Comparison of ENCODE assay signal across 25 cellular contexts in genomic region chr15:63385911-63386531, GRCh38. TPM values are rescaled to one million over a fixed set of nuclear protein-coding genes. Genes with fewer than 3 reads are reported as not detected.
"Had no signal": no experiment of that assay in that cellular context is flagged by ENCODE, and none has a peak within 500 bp of the region (broad histone marks: within the 10 kb centered on the region; RNA-seq: fewer than 3 reads in every experiment).

No MANE protein-coding gene starts in this region.

- H3K27me3 ChIP-seq: adrenal gland had no signal

- H3K4me2 ChIP-seq: SK-N-SH had no signal

- H3K4me1 ChIP-seq: SJCRH30 had no signal

- DNase-seq: activated CD4-positive, alpha-beta T cell treated with anti-CD3 and anti-CD28 coated beads for 4 hours; activated CD8-positive, alpha-beta memory T cell treated with anti-CD3 and anti-CD28 coated beads, Interleukin-2, amount 50 U/mL, for 48 hours; activated CD8-positive, alpha-beta T cell treated with anti-CD3 and anti-CD28 coated beads, Interleukin-2, amount 10 ng/mL, durations not matched to agents 7 days and 5 days; activated naive CD4-positive, alpha-beta T cell treated with anti-CD3 and anti-CD28 coated beads, Interleukin-2, amount 50 U/mL, for 16 hours; activated naive CD8-positive, alpha-beta T cell treated with anti-CD3 and anti-CD28 coated beads, Interleukin-2, amount 10 ng/mL, durations not matched to agents 7 days and 5 days; activated T-cell treated with anti-CD3 and anti-CD28 coated beads, Interleukin-2, amount 50 U/mL, for 1 hour; adrenal gland; anterior cingulate cortex; MM.1S; NCI-H1092; NCI-H1417; NCI-H1694; NCI-H2029; NCI-H2107; NCI-H2171 treated with DMSO at 0.1 percent for 48 hours; NCI-H226; NCI-H526; NCI-H774; Right ventricle myocardium superior; SJCRH30; SK-N-SH; SW 1271 had no signal

- ATAC-seq: activated CD4-positive, CD25-positive, alpha-beta regulatory T cell treated with anti-CD3 and anti-CD28 coated beads, Interleukin-2, amount 50 U/mL, for 24 hours; activated CD8-positive, alpha-beta T cell treated with anti-CD3 and anti-CD28 coated beads, Interleukin-2, amount 10 ng/mL, durations not matched to agents 7 days and 5 days had no signal

- H3K27ac ChIP-seq: adrenal gland, SJCRH30 had no signal

- H3K9ac ChIP-seq: SK-N-SH had no signal

- H3K4me3 ChIP-seq: adrenal gland, SJCRH30 had no signal

- H3K36me3 ChIP-seq: adrenal gland, SJCRH30 had no signal

- H3K9me3 ChIP-seq: adrenal gland, SK-N-SH had no signal

RNA-seq across cellular contexts. Expression of gene CA12, which starts 4.4 kb away (rescaled TPM):
- total RNA-seq: activated CD8-positive, alpha-beta T cell treated with anti-CD3 and anti-CD28 coated beads, Interleukin-2, amount 10 ng/mL, durations not matched to agents 7 days and 5 days; activated naive CD8-positive, alpha-beta T cell treated with anti-CD3 and anti-CD28 coated beads, Interleukin-2, amount 10 ng/mL, durations not matched to agents 7 days and 5 days; OCI-LY7; T-helper 1 cell treated with Interleukin-12 subunit alpha and Interleukin-12 subunit beta and Interleukin-4 antibody, amounts not matched to agents 30 ng/mL and 1 ng/mL, for 36 hours had no signal
